In the genomic region with DNA sequence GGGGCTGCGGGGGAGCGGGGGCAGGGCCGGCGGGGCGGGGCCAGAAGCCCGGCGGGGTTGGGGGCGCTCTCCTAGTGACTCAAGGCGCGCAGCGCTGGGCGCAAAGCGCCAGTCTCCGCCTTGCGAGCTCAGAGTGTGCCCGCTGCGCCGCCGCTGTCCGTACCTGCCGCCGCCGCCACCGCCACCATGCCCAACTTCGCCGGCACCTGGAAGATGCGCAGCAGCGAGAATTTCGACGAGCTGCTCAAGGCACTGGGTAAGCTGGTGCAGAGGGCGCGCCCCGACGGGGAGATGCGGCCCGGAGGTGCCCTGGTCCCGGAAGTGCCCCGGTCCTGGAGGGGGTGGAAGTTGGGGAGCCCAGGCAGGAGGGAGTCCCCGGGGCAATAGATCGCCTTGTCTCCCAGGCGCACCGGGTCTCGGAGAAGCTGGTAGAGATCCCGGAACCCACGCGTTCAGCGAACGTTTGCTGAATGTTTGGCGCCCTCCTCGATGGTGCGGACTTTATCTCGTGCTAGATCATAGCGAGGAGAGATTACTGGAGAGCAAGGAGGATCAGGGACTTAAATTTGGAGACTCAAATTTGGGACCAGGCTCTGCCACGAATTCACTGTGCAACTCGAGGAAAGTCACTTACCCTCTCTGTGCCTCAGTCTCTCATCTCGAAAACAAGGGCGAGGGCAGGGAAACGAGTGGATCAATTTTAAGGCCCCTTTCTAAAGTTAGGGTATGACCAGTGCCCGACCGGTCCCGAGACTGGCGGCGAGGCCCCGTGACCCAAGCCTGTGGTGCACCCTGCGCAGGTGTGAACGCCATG, we compare ENCODE assay signal across 12 cellular contexts. TPM values are rescaled to one million over a fixed set of nuclear protein-coding genes. Genes with fewer than 3 reads are reported as not detected.
DNase-seq lines count a peak whose midpoint lies in the region; ATAC-seq and TF ChIP-seq lines count a peak whose summit lies in the region.
"Had no signal": no experiment of that assay in that cellular context is flagged by ENCODE, and none has a peak within 500 bp of the region (broad histone marks: within the 10 kb centered on the region; RNA-seq: fewer than 3 reads in every experiment).

A gene (plus strand): TSS at position 111 of the 814 bp plus-strand sequence. CDS start 76 bp downstream, at position 187.

- no peak for ATAC-seq in GM18873 (IDR thresholded peaks at IDR 0.05; ENCODE audit: low FRiP score, unreplicated experiment)
- ATAC-seq: naive thymus-derived CD4-positive, alpha-beta T cell; T-cell; upper lobe of right lung had no signal

- H3K4me3 Mint-ChIP-seq in progenitor cell of endocrine pancreas (ENCODE audit: low read depth): peak within 1 kb of the TSS; percentile 59
- H3K4me3 Mint-ChIP-seq: T-cell had no signal

- H3K4me3 ChIP-seq in epithelial cell of esophagus (ENCODE audit: low read length): no peak within 1 kb of the TSS
- H3K4me3 ChIP-seq: upper lobe of right lung had no signal

- no peaks in the 10 kb centered on the region for H3K9me3 Mint-ChIP-seq in progenitor cell of endocrine pancreas (ENCODE audit: low read depth)
- H3K9me3 Mint-ChIP-seq: T-cell had no signal

- H3K27ac Mint-ChIP-seq in progenitor cell of endocrine pancreas: no peak within 1 kb of the TSS
- H3K27ac Mint-ChIP-seq: naive thymus-derived CD4-positive, alpha-beta T cell; T-cell had no signal

- peaks cover 2% of the 10 kb centered on the region for H3K4me1 Mint-ChIP-seq in progenitor cell of endocrine pancreas (ENCODE audit: low read depth)

- peak; percentile 58 for DNase-seq in NCI-H748 (lab: John Stamatoyannopoulos, UW; ENCODE audit: unreplicated experiment)
- DNase-seq in NCI-H748 treated with DMSO at 0.1 percent for 48 hours (lab: John Stamatoyannopoulos, UW): no peak
- DNase-seq in NCI-H1930 (lab: John Stamatoyannopoulos, UW): peak; percentile 11 to 36
- peak; percentile 34 for DNase-seq in epithelial cell of esophagus (ENCODE audit: low read depth)
- DNase-seq in progenitor cell of endocrine pancreas (ENCODE audit: low spot score, unreplicated experiment): no peak
- no peak for DNase-seq in NOMO-1 (lab: John Stamatoyannopoulos, UW; ENCODE audit: unreplicated experiment in 2 of 2)
- DNase-seq in stimulated activated naive CD4-positive, alpha-beta T cell treated with Interleukin-2 at 50 U/mL for 16 hours (lab: John Stamatoyannopoulos, UW): no peak
- DNase-seq: naive thymus-derived CD4-positive, alpha-beta T cell; NCI-H2227 treated with DMSO at 0.1 percent for 48 hours; T-cell; upper lobe of right lung had no signal

- peaks cover 72% of the 10 kb centered on the region for H3K27me3 Mint-ChIP-seq in progenitor cell of endocrine pancreas

- no peak for TF ChIP-seq CTCF in epithelial cell of esophagus (IDR thresholded peaks at IDR 0.05; ENCODE audit: insufficient read depth, low read depth, low read length, missing control alignments)
- no peak for TF ChIP-seq CTCF in progenitor cell of endocrine pancreas (IDR thresholded peaks at IDR 0.05; ENCODE audit: unreplicated experiment)

- no peaks in the 10 kb centered on the region for H3K36me3 Mint-ChIP-seq in progenitor cell of endocrine pancreas (ENCODE audit: insufficient read depth)
- H3K36me3 Mint-ChIP-seq: naive thymus-derived CD4-positive, alpha-beta T cell; T-cell had no signal

RNA-seq across cellular contexts. Expression of the gene that starts here (rescaled TPM):
- total RNA-seq in progenitor cell of endocrine pancreas: 1.1 and 2.8 TPM in 2 replicates
- total RNA-seq: naive thymus-derived CD4-positive, alpha-beta T cell; upper lobe of right lung had no signal

Comparison
In these comparisons a context has a peak if more than half of its experiments do, and no peak if none do; other contexts are left out.
1. DNase-seq: peak in NCI-H748 (single experiment), NCI-H1930 (2 of 2) and epithelial cell of esophagus (single experiment); none in NCI-H748 treated with DMSO at 0.1 percent for 48 hours (single experiment), progenitor cell of endocrine pancreas (single experiment), NOMO-1 (0 of 2) and stimulated activated naive CD4-positive, alpha-beta T cell treated with Interleukin-2 at 50 U/mL for 16 hours (single experiment).